Comparison of ENCODE assay signal across 11 cellular contexts in genomic region chr19:5225486-5226345, GRCh38.
DNase-seq lines count a peak whose midpoint lies in the region; ATAC-seq, FAIRE-seq and TF ChIP-seq lines count a peak whose summit lies in the region.
"Had no signal": no experiment of that assay in that cellular context is flagged by ENCODE, and none has a peak within 500 bp of the region (broad histone marks: within the 10 kb centered on the region; RNA-seq: fewer than 3 reads in every experiment).

No MANE protein-coding gene starts in this region.

- H2BK5ac ChIP-seq in mesendoderm (ENCODE audit: low read length), result no peak overlapping the region

- H4K5ac ChIP-seq in mesendoderm (ENCODE audit: low read length), result no peak overlapping the region

- FAIRE-seq in GM12878 (lab: Jason Lieb, UNC), result no peak
- FAIRE-seq: colon had no signal

- no peaks in the 10 kb centered on the region for H3K4me1 Mint-ChIP-seq in CD4-positive, alpha-beta T cell (ENCODE audit: low read depth)

- in situ Hi-C loops in GM12878 (cut with MboI), result no loop called here

- H4K8ac ChIP-seq in mesendoderm (ENCODE audit: low read depth, low read length), result no peak overlapping the region

- H3K4me1 ChIP-seq in GM12878 (ENCODE audit: control insufficient read depth, insufficient read depth, low read length) (no peaks in the 10 kb centered on the region), mesendoderm (ENCODE audit: control insufficient read depth, low read depth, low read length) (no peaks in the 10 kb centered on the region)

- H3K4me3 ChIP-seq in HFF-Myc (replicated peaks; ENCODE audit: low read depth, low read length), result no peak overlapping the region
- no peak overlapping the region for H3K4me3 ChIP-seq in GM12878
- no peak overlapping the region for H3K4me3 ChIP-seq in mesendoderm (ENCODE audit: low read length)
- no peak overlapping the region for H3K4me3 ChIP-seq in MG63
- H3K4me3 ChIP-seq: mucosa of descending colon had no signal

- TF ChIP-seq CTCF in CD4-positive, alpha-beta T cell (IDR thresholded peaks at IDR 0.05), result peak; percentile 20
- TF ChIP-seq CTCF in HFF-Myc (IDR thresholded peaks at IDR 0.05; ENCODE audit: low read depth, low read length, missing control alignments) (peak; percentile 66), GM12878 (IDR thresholded peaks at IDR 0.05 in 2 of 3, conservative IDR thresholded peaks at IDR 0.05 in 1 of 3; ENCODE audit: control insufficient read depth in 2 of 3, extremely low read depth in 1 of 3, insufficient read depth in 1 of 3, low read depth in 3 of 3, low read length in 3 of 3) (peak; percentile 39 to 63 (median 45))

- ATAC-seq in CD4-positive, alpha-beta T cell (ENCODE audit: poor library complexity), result no peak
- peak; percentile 72 for ATAC-seq in GM12878
- no peak for ATAC-seq in GM19023 (IDR thresholded peaks at IDR 0.05; ENCODE audit: unreplicated experiment)
- ATAC-seq in HG03469 (IDR thresholded peaks at IDR 0.05; ENCODE audit: unreplicated experiment), result no peak
- no peak for ATAC-seq in HG03460 (IDR thresholded peaks at IDR 0.05; ENCODE audit: unreplicated experiment)
- ATAC-seq: mucosa of descending colon, T-cell had no signal

- H3K27ac Mint-ChIP-seq in CD4-positive, alpha-beta T cell, result no peak overlapping the region
- H3K27ac Mint-ChIP-seq: T-cell had no signal

- TF ChIP-seq EP300 in GM12878 (IDR thresholded peaks at IDR 0.05; ENCODE audit: borderline replicate concordance in 1 of 2, control insufficient read depth in 1 of 2, low read depth in 2 of 2, low read length in 2 of 2), result no peak

- POLR2A ChIA-PET in CD4-positive, alpha-beta T cell (lab: Charles Lee), result no interaction called here
- POLR2A ChIA-PET in GM12878 (lab: Charles Lee), result interaction anchor here (0.6 kb wide), 1 partner anchor 263 kb away, joined by 6 read pairs; no protein-coding TSS in a partner anchor

- no peak for DNase-seq in CD4-positive, alpha-beta T cell
- DNase-seq in HFF-Myc (ENCODE audit: extremely low read depth, low read depth), result no peak
- DNase-seq in GM12878 (ENCODE audit: low read depth, low spot score), result no peak
- DNase-seq in mesendoderm, result peak; percentile 50
- no peak for DNase-seq in MG63

- TF ChIP-seq POLR2A in GM12878 (IDR thresholded peaks at IDR 0.05; ENCODE audit: low read depth, low read length), result no peak

- RAD21 ChIA-PET in GM12878 (lab: Charles Lee; ENCODE audit: unreplicated experiment), result interaction anchor here (0.6 kb wide), 1 partner anchor 9 kb away, joined by 6 read pairs; no protein-coding TSS in a partner anchor

- no peaks in the 10 kb centered on the region for H3K36me3 Mint-ChIP-seq in CD4-positive, alpha-beta T cell (ENCODE audit: low read depth)
- H3K36me3 Mint-ChIP-seq: T-cell had no signal

- H2AFZ ChIP-seq in GM12878 (ENCODE audit: control insufficient read depth, low read depth, low read length), result no peak overlapping the region

- H3K18ac ChIP-seq in mesendoderm (ENCODE audit: low read length), result no peak overlapping the region

- no peak overlapping the region for H3K27ac ChIP-seq in CD4-positive, alpha-beta T cell (ENCODE audit: low read depth, low read length)
- no peak overlapping the region for H3K27ac ChIP-seq in GM12878 (ENCODE audit: control insufficient read depth, insufficient read depth)
- H3K27ac ChIP-seq in mesendoderm (ENCODE audit: low read depth, low read length), result no peak overlapping the region

- H3K79me2 ChIP-seq in GM12878 (ENCODE audit: control insufficient read depth, insufficient read depth, low read length) (no peaks in the 10 kb centered on the region), mesendoderm (ENCODE audit: control insufficient read depth, insufficient read depth, low read length) (no peaks in the 10 kb centered on the region)

- no peaks in the 10 kb centered on the region for H3K79me1 ChIP-seq in mesendoderm (ENCODE audit: low read length)

- H3K36me3 ChIP-seq in GM12878 (ENCODE audit: control insufficient read depth in 2 of 2, insufficient read depth in 2 of 2, low read length in 1 of 2), result no peaks in the 10 kb centered on the region
- peaks cover 5% of the 10 kb centered on the region for H3K36me3 ChIP-seq in mesendoderm (ENCODE audit: control insufficient read depth, insufficient read depth, low read length)
- no peaks in the 10 kb centered on the region for H3K36me3 ChIP-seq in MG63

- intact Hi-C loops in CD4-positive, alpha-beta T cell (cut with DNase I, micrococcal nuclease), result no loop called here
- intact Hi-C loops in GM12878 (cut with micrococcal nuclease; ENCODE audit: unreplicated experiment), result no loop called here

- H3K56ac ChIP-seq in mesendoderm (ENCODE audit: low read length), result no peak overlapping the region

- H3K9me3 Mint-ChIP-seq in CD4-positive, alpha-beta T cell, result no peaks in the 10 kb centered on the region
- H3K9me3 Mint-ChIP-seq: T-cell had no signal

- no TSS peak for BruUV-seq in GM12878 (replicated peaks; lab: Mats Ljungman, UMichigan)

- no peak overlapping the region for H3K9ac ChIP-seq in GM12878 (ENCODE audit: control insufficient read depth, insufficient read depth, low read length)
- no peak overlapping the region for H3K9ac ChIP-seq in mesendoderm (ENCODE audit: low read length)

- no peak overlapping the region for H3K4ac ChIP-seq in mesendoderm (ENCODE audit: low read depth, low read length)

- H3K4me2 ChIP-seq in GM12878 (ENCODE audit: control insufficient read depth, insufficient read depth) (no peak overlapping the region), mesendoderm (ENCODE audit: low read length) (no peak overlapping the region)

- peaks cover 30% of the 10 kb centered on the region for H3K27me3 Mint-ChIP-seq in CD4-positive, alpha-beta T cell

- H4K20me1 ChIP-seq in GM12878 (ENCODE audit: control insufficient read depth, insufficient read depth), result no peaks in the 10 kb centered on the region

- SMC1A ChIA-PET in GM12878 (lab: Charles Lee; ENCODE audit: uncharacterized antibody, unreplicated experiment), result interaction anchor here (1.2 to 1.3 kb wide), 2 partner anchors 67 to 112 kb away, joined by 4 to 5 read pairs; no protein-coding TSS in a partner anchor

- CTCF ChIA-PET in CD4-positive, alpha-beta T cell (lab: Charles Lee), result interaction anchor here (0.6 kb wide), 1 partner anchor 1489 kb away, joined by 5 read pairs; no protein-coding TSS in a partner anchor
- CTCF ChIA-PET in GM12878 (lab: Yijun Ruan, JAX), result interaction anchor here (0.6 to 1.2 kb wide), 3 partner anchors 17 to 112 kb away, joined by 3 to 5 read pairs (median 5); no protein-coding TSS in a partner anchor

- no peak overlapping the region for H3K4me3 Mint-ChIP-seq in CD4-positive, alpha-beta T cell
- H3K4me3 Mint-ChIP-seq: T-cell had no signal

- H2BK120ac ChIP-seq in mesendoderm (ENCODE audit: low read depth, low read length), result no peak overlapping the region

- H2BK15ac ChIP-seq in mesendoderm (replicated peaks; ENCODE audit: low read depth), result no peak overlapping the region

- no peaks in the 10 kb centered on the region for H3K9me3 ChIP-seq in CD4-positive, alpha-beta T cell (ENCODE audit: control insufficient read depth, low read length)
- H3K9me3 ChIP-seq in GM12878 (replicated peaks; ENCODE audit: control insufficient read depth, insufficient read depth, low read length) (no peaks in the 10 kb centered on the region), MG63 (no peaks in the 10 kb centered on the region)
- H3K9me3 ChIP-seq: mucosa of descending colon had no signal

- 60% methylated on average over 24 of the region's 28 CpGs for whole genome bisulfite sequencing in GM12878 (ENCODE audit: insufficient coverage, insufficient replicate concordance, low lambda C conversion rate, missing lambda C conversion rate)
- WGBS in mesendoderm (ENCODE audit: extremely low coverage, insufficient coverage, low lambda C conversion rate), result no CpG with 5 or more reads among the region's 28 CpGs

- peak; percentile 40; the same call in 1 of the 2 replicates for TF ChIP-seq RAD21 in GM12878 (IDR thresholded peaks at IDR 0.05; ENCODE audit: insufficient read depth, low read depth, low read length)

- H2AK5ac ChIP-seq in mesendoderm (ENCODE audit: low read length), result no peak overlapping the region

- H3K23ac ChIP-seq in mesendoderm (ENCODE audit: low read length), result no peak overlapping the region

- peaks cover 7% of the 10 kb centered on the region for H3K27me3 ChIP-seq in CD4-positive, alpha-beta T cell (ENCODE audit: control insufficient read depth, insufficient read depth, low read length)
- no peaks in the 10 kb centered on the region for H3K27me3 ChIP-seq in GM12878 (replicated peaks in 1 of 2; ENCODE audit: control insufficient read depth in 2 of 2, insufficient read depth in 2 of 2, low read length in 1 of 2)
- no peaks in the 10 kb centered on the region for H3K27me3 ChIP-seq in mesendoderm (ENCODE audit: insufficient read depth, low read length, poor library complexity)
- no peaks in the 10 kb centered on the region for H3K27me3 ChIP-seq in MG63

TF ChIP-seq in GM12878, 131 proteins besides CTCF, POLR2A, EP300 and RAD21 (continues in another document):
- no peak for TF ChIP-seq POLR2AphosphoS5 (IDR thresholded peaks at IDR 0.05; ENCODE audit: low read length)
- TF ChIP-seq STAT3 (IDR thresholded peaks at IDR 0.05; ENCODE audit: low read depth, low read length), result no peak
- TF ChIP-seq CBX3 (IDR thresholded peaks at IDR 0.05; ENCODE audit: borderline replicate concordance, low read depth), result no peak
- no peak for TF ChIP-seq PBX3 (IDR thresholded peaks at IDR 0.05; ENCODE audit: insufficient replicate concordance, low read depth, low read length)
- TF ChIP-seq SMARCA5 (IDR thresholded peaks at IDR 0.05), result peak; percentile 70; the same call in 1 of the 2 replicates
- TF ChIP-seq HDAC2 (IDR thresholded peaks at IDR 0.05), result no peak
- TF ChIP-seq BCL11A (IDR thresholded peaks at IDR 0.05; ENCODE audit: low read depth, low read length), result no peak
- TF ChIP-seq CHD4 (IDR thresholded peaks at IDR 0.05), result no peak
- TF ChIP-seq SMC3 (IDR thresholded peaks at IDR 0.05; ENCODE audit: borderline replicate concordance, low read length), result peak; percentile 40; the same call in 1 of the 2 replicates
- no peak for TF ChIP-seq CHD1 (IDR thresholded peaks at IDR 0.05; ENCODE audit: low read depth, low read length)
